ENCODE assay signal across 8 cellular contexts in genomic region chr14:95683793-95684192, GRCh38. TPM values are rescaled to one million over a fixed set of nuclear protein-coding genes. Genes with fewer than 3 reads are reported as not detected.
DNase-seq lines count a peak whose midpoint lies in the region; ATAC-seq, FAIRE-seq and TF ChIP-seq lines count a peak whose summit lies in the region.

No MANE protein-coding gene starts in this region.

- no peak overlapping the region for H3K56ac ChIP-seq in H9 (ENCODE audit: insufficient read length, low read depth, low read length)

- no peaks in the 10 kb centered on the region for H3K36me3 Mint-ChIP-seq in CD4-positive, alpha-beta T cell (ENCODE audit: low read depth)
- H3K36me3 Mint-ChIP-seq in H9 (ENCODE audit: insufficient read depth in 1 of 3, low read depth in 3 of 3) = no peaks in the 10 kb centered on the region

- no peaks in the 10 kb centered on the region for H4K20me1 ChIP-seq in H9 (ENCODE audit: control insufficient read depth, insufficient read depth, insufficient read length)

- no peak overlapping the region for H2AK5ac ChIP-seq in H9 (ENCODE audit: insufficient read length, low read length)

- no peak overlapping the region for H3T11ph ChIP-seq in H9 (ENCODE audit: low read length)

- peaks cover 31% of the 10 kb centered on the region for H3K27me3 Mint-ChIP-seq in CD4-positive, alpha-beta T cell
- H3K27me3 Mint-ChIP-seq in H9 (ENCODE audit: low read depth) = peaks cover 38% of the 10 kb centered on the region

- no peak overlapping the region for H3K4ac ChIP-seq in H9 (ENCODE audit: low read depth, low read length)

- H2AFZ ChIP-seq in H9 (ENCODE audit: low read length) = no peak overlapping the region

- no peak overlapping the region for H3K4me3 ChIP-seq in kidney (ENCODE audit: low read length in 2 of 2)
- H3K4me3 ChIP-seq in coronary artery = no peak overlapping the region

- H3K18ac ChIP-seq in H9 (ENCODE audit: insufficient read length, low read depth, low read length) = no peak overlapping the region

- no peak overlapping the region for H2BK120ac ChIP-seq in H9 (ENCODE audit: low read depth, low read length, poor library complexity, severe bottlenecking)

- H3K9ac ChIP-seq in H9 (ENCODE audit: extremely low read depth, insufficient read length, low read length) (no peak overlapping the region), kidney (ENCODE audit: low read length in 2 of 2) (no peak overlapping the region)

- peaks cover 3% of the 10 kb centered on the region for H3K27me3 ChIP-seq in CD4-positive, alpha-beta T cell (ENCODE audit: control insufficient read depth, insufficient read depth, low read length)
- H3K27me3 ChIP-seq in H9 (ENCODE audit: insufficient read depth, low read length) = no peaks in the 10 kb centered on the region

- H4K91ac ChIP-seq in H9 (ENCODE audit: insufficient read length, low read depth, low read length) = no peak overlapping the region

- no peaks in the 10 kb centered on the region for H3K9me3 Mint-ChIP-seq in CD4-positive, alpha-beta T cell
- H3K9me3 Mint-ChIP-seq in H9 = no peaks in the 10 kb centered on the region; a peak in 2 of 5 replicates

- H3K4me1 ChIP-seq in H9 (ENCODE audit: insufficient read depth, low read length) (peaks cover 4% of the 10 kb centered on the region), kidney (ENCODE audit: control insufficient read depth in 1 of 2, insufficient read depth in 1 of 2, low read depth in 1 of 2, low read length in 2 of 2) (no peaks in the 10 kb centered on the region)

- no peaks in the 10 kb centered on the region for H3K4me1 Mint-ChIP-seq in CD4-positive, alpha-beta T cell (ENCODE audit: low read depth)
- peaks cover 28 to 40% of the 10 kb centered on the region in 2 experiments for H3K4me1 Mint-ChIP-seq in H9

- H2BK5ac ChIP-seq in H9 (ENCODE audit: insufficient read length, low read length) = no peak overlapping the region

- no peak overlapping the region for H3K14ac ChIP-seq in H9 (ENCODE audit: insufficient read depth, low read length)

- H4K8ac ChIP-seq in H9 (replicated peaks; ENCODE audit: insufficient read length, low read depth, low read length) = no peak overlapping the region

- H3K4me2 ChIP-seq in H9 (ENCODE audit: insufficient read depth, insufficient read length, low read length) = no peak overlapping the region

- no peak overlapping the region for H3K27ac Mint-ChIP-seq in CD4-positive, alpha-beta T cell
- no peak overlapping the region for H3K27ac Mint-ChIP-seq in H9

- H3K27ac ChIP-seq in CD4-positive, alpha-beta T cell (ENCODE audit: low read depth, low read length) = no peak overlapping the region
- H3K27ac ChIP-seq in H9 (ENCODE audit: insufficient read length, low read depth, low read length) (no peak overlapping the region), kidney (ENCODE audit: low read depth in 2 of 2, low read length in 2 of 2) (no peak overlapping the region), coronary artery (no peak overlapping the region)

- WGBS in H9 (ENCODE audit: extremely low coverage, insufficient read length, low lambda C conversion rate) = no CpG with 5 or more reads among the region's 4 CpGs

- no peak overlapping the region for H3K23ac ChIP-seq in H9 (ENCODE audit: insufficient read length, low read depth, low read length)

- DNase-seq in CD4-positive, alpha-beta T cell = peak in 5 of 10 experiments; percentile 1 to 38 (median 15)
- DNase-seq in H9 (peak; percentile 72), kidney (no peak), coronary artery (ENCODE audit: low spot score) (no peak), RKO (ENCODE audit: low spot score) (no peak), GDM1 (lab: John Stamatoyannopoulos, UW) (no peak)
- DNase-seq in activated CD4-positive, alpha-beta T cell treated with anti-CD3 and anti-CD28 coated beads, Interleukin-2, amount 50 U/mL, for 4 hours = peak; percentile 8 to 12

- POLR2A ChIA-PET in CD4-positive, alpha-beta T cell (lab: Charles Lee) = interaction anchor here (0.6 kb wide), 1 partner anchor 30 kb away, joined by 3 read pairs; no protein-coding TSS in a partner anchor

- FAIRE-seq in kidney (lab: Jason Lieb, UNC) = no peak

- H4K5ac ChIP-seq in H9 (ENCODE audit: insufficient read length, low read depth, low read length) = no peak overlapping the region

- peak; percentile 61 for TF ChIP-seq CTCF in CD4-positive, alpha-beta T cell (IDR thresholded peaks at IDR 0.05)
- TF ChIP-seq CTCF in H9 (conservative IDR thresholded peaks at IDR 0.05) = peak; percentile 91
- peak; percentile 49 for TF ChIP-seq CTCF in kidney (IDR thresholded peaks at IDR 0.05; ENCODE audit: borderline replicate concordance, extremely low read depth, insufficient read depth)
- no peak for TF ChIP-seq CTCF in coronary artery (IDR thresholded peaks at IDR 0.05)

- CTCF ChIA-PET in CD4-positive, alpha-beta T cell (lab: Charles Lee) = interaction anchor here (1.1 kb wide), 1 partner anchor 256 kb away, joined by 3 read pairs; no protein-coding TSS in a partner anchor

- no peak overlapping the region for H3K4me3 Mint-ChIP-seq in CD4-positive, alpha-beta T cell
- H3K4me3 Mint-ChIP-seq in H9 = no peak overlapping the region

- no peak overlapping the region for H2BK15ac ChIP-seq in H9 (ENCODE audit: low read depth, low read length)

- no peak for ATAC-seq in CD4-positive, alpha-beta T cell (ENCODE audit: poor library complexity)
- ATAC-seq in HG03196 (IDR thresholded peaks at IDR 0.05; ENCODE audit: unreplicated experiment) = no peak

- intact Hi-C loops in CD4-positive, alpha-beta T cell (cut with DNase I, micrococcal nuclease) = loop anchor here (1.0 to 5.0 kb wide), 3 partner anchors 122 to 256 kb away; no protein-coding TSS in a partner anchor
- intact Hi-C loops in kidney (cut with DNase I) = no loop called here

- H2BK12ac ChIP-seq in H9 (ENCODE audit: insufficient read length, low read depth, low read length) = no peak overlapping the region

- no peaks in the 10 kb centered on the region for H3K23me2 ChIP-seq in H9 (ENCODE audit: insufficient read length, low read depth, low read length, poor library complexity, severe bottlenecking)

- H3K79me1 ChIP-seq in H9 (ENCODE audit: insufficient read depth, low read depth, low read length, poor library complexity, severe bottlenecking) = no peaks in the 10 kb centered on the region

- no peak overlapping the region for H2BK20ac ChIP-seq in H9 (ENCODE audit: low read depth, low read length, poor library complexity, severe bottlenecking)

- no peaks in the 10 kb centered on the region for H3K9me3 ChIP-seq in CD4-positive, alpha-beta T cell (ENCODE audit: control insufficient read depth, low read length)
- H3K9me3 ChIP-seq in H9 (ENCODE audit: control insufficient read depth, low read depth, low read length) = no peaks in the 10 kb centered on the region
- no peaks in the 10 kb centered on the region for H3K9me3 ChIP-seq in kidney (ENCODE audit: control insufficient read depth in 1 of 2, low read length in 2 of 2)

- no peaks in the 10 kb centered on the region for H3K36me3 ChIP-seq in kidney (ENCODE audit: control insufficient read depth in 1 of 2, insufficient read depth in 2 of 2, low read length in 2 of 2)

- no peaks in the 10 kb centered on the region for H3K79me2 ChIP-seq in H9 (ENCODE audit: insufficient read depth, low read length)

RNA-seq across cellular contexts. Expression of gene TCL1B, which starts 2.4 kb away (rescaled TPM):
- not detected for total RNA-seq in CD4-positive, alpha-beta T cell
- total RNA-seq in H9 (2021) (3.6 and 3.8 TPM in 2 replicates), kidney (not detected)
- not detected for polyA plus RNA-seq in kidney (ENCODE audit: insufficient read depth, low read depth, low replicate concordance)

RNA-seq across cellular contexts. Expression of gene TCL1A, which starts 30.1 kb away (rescaled TPM):
- not detected for total RNA-seq in CD4-positive, alpha-beta T cell
- total RNA-seq in H9 (2021) (0.31 TPM in 1 of 2 replicates, not detected in the other), kidney (1.4 TPM)
- polyA plus RNA-seq in kidney (ENCODE audit: insufficient read depth, low read depth, low replicate concordance) = not detected

Comparison
In these comparisons a context has a peak if more than half of its experiments do, and no peak if none do; other contexts are left out.
1. DNase-seq: peak in H9 (single experiment) and activated CD4-positive, alpha-beta T cell treated with anti-CD3 and anti-CD28 coated beads, Interleukin-2, amount 50 U/mL, for 4 hours (2 of 2); none in kidney (single experiment), coronary artery (single experiment), RKO (single experiment) and GDM1 (single experiment).